ENCODE assay signal across 17 cellular contexts in genomic region chr4:117831060-117831683, GRCh38.
"Had no signal": no experiment of that assay in that cellular context is flagged by ENCODE, and none has a peak within 500 bp of the region (broad histone marks: within the 10 kb centered on the region; RNA-seq: fewer than 3 reads in every experiment).

No MANE protein-coding gene starts in this region.

- H3K9me3 Mint-ChIP-seq: activated CD8-positive, alpha-beta T cell treated with anti-CD3 and anti-CD28 coated beads for 36 hours; activated T-helper 2 cell treated with anti-CD3 and anti-CD28 coated beads, Interferon-gamma antibody, Interleukin-2, Interleukin-4, amounts not matched to agents 10 μg/mL and 5 μg/mL and 100 μg/mL, durations not matched to agents 14 hours and 24 hours and 36 hours; stimulated activated naive B cell treated with anti-CD40 and anti-IgM and Interleukin-4, amounts not matched to agents 10 μg/mL and 1 μg/mL and 100 μg/mL, for 72 hours had no signal

- H3K4me1 Mint-ChIP-seq: activated CD4-positive, alpha-beta T cell treated with anti-CD3 and anti-CD28 coated beads for 36 hours; stimulated activated naive B cell treated with anti-CD40 and anti-IgM and Interleukin-4, amounts not matched to agents 10 μg/mL and 1 μg/mL and 100 μg/mL, for 72 hours had no signal

- FAIRE-seq: islet of Langerhans, TTC549 had no signal

- H3K27ac ChIP-seq: body of pancreas, dorsolateral prefrontal cortex, lower lobe of right lung, sigmoid colon, thoracic aorta had no signal

- H3K4me1 ChIP-seq: body of pancreas, lower lobe of right lung, sigmoid colon had no signal

- H3K36me3 ChIP-seq: lower lobe of right lung, sigmoid colon, thoracic aorta had no signal

- H3K27ac Mint-ChIP-seq: activated CD4-positive, alpha-beta T cell treated with anti-CD3 and anti-CD28 coated beads for 36 hours; activated CD8-positive, alpha-beta T cell treated with anti-CD3 and anti-CD28 coated beads for 36 hours; activated T-helper 2 cell treated with anti-CD3 and anti-CD28 coated beads, Interferon-gamma antibody, Interleukin-2, Interleukin-4, amounts not matched to agents 10 μg/mL and 5 μg/mL and 100 μg/mL, durations not matched to agents 14 hours and 24 hours and 36 hours; natural killer cell treated with Interleukin-12 subunit alpha and Interleukin-12 subunit beta and Interleukin-15 and Interleukin-18, amount 100 ng/mL, for 72 hours; stimulated activated naive B cell treated with anti-CD40 and anti-IgM and Interleukin-4, amounts not matched to agents 10 μg/mL and 1 μg/mL and 100 μg/mL, for 72 hours had no signal

- DNase-seq: activated CD4-positive, alpha-beta T cell treated with anti-CD3 and anti-CD28 coated beads for 36 hours; activated CD8-positive, alpha-beta T cell treated with anti-CD3 and anti-CD28 coated beads for 36 hours; activated naive CD4-positive, alpha-beta T cell treated with Interleukin-2 at 50 U/mL for 16 hours; activated T-cell treated with anti-CD3 and anti-CD28 coated beads, Interleukin-2, amount 50 U/mL, for 1 hour; body of pancreas; dorsolateral prefrontal cortex; foreskin fibroblast; left cardiac atrium; lower lobe of right lung; sigmoid colon; stimulated activated CD4-positive, alpha-beta T cell treated with anti-CD3 and anti-CD28 coated beads, Interleukin-4, amount 100 ng/mL, for 4 hours; stimulated activated naive B cell treated with anti-CD40 and anti-IgM and Interleukin-4, amounts not matched to agents 10 μg/mL and 1 μg/mL and 100 μg/mL, for 72 hours had no signal

- H3K9me3 ChIP-seq: body of pancreas, lower lobe of right lung, sigmoid colon, thoracic aorta had no signal

- H3K4me3 ChIP-seq: body of pancreas, dorsolateral prefrontal cortex, lower lobe of right lung, sigmoid colon, thoracic aorta had no signal

- H3K27me3 ChIP-seq: body of pancreas, dorsolateral prefrontal cortex, sigmoid colon had no signal

- H3K27me3 Mint-ChIP-seq: activated CD4-positive, alpha-beta T cell treated with anti-CD3 and anti-CD28 coated beads for 36 hours; activated CD8-positive, alpha-beta T cell treated with anti-CD3 and anti-CD28 coated beads for 36 hours; natural killer cell treated with Interleukin-12 subunit alpha and Interleukin-12 subunit beta and Interleukin-15 and Interleukin-18, amount 100 ng/mL, for 72 hours; stimulated activated naive B cell treated with anti-CD40 and anti-IgM and Interleukin-4, amounts not matched to agents 10 μg/mL and 1 μg/mL and 100 μg/mL, for 72 hours had no signal

- H3K36me3 Mint-ChIP-seq: natural killer cell treated with Interleukin-12 subunit alpha and Interleukin-12 subunit beta and Interleukin-15 and Interleukin-18, amount 100 ng/mL, for 72 hours; stimulated activated naive B cell treated with anti-CD40 and anti-IgM and Interleukin-4, amounts not matched to agents 10 μg/mL and 1 μg/mL and 100 μg/mL, for 72 hours had no signal

- H3K4me3 Mint-ChIP-seq: activated CD4-positive, alpha-beta T cell treated with anti-CD3 and anti-CD28 coated beads for 36 hours; activated CD8-positive, alpha-beta T cell treated with anti-CD3 and anti-CD28 coated beads for 36 hours; natural killer cell treated with Interleukin-12 subunit alpha and Interleukin-12 subunit beta and Interleukin-15 and Interleukin-18, amount 100 ng/mL, for 72 hours; stimulated activated naive B cell treated with anti-CD40 and anti-IgM and Interleukin-4, amounts not matched to agents 10 μg/mL and 1 μg/mL and 100 μg/mL, for 72 hours had no signal
